In the genomic region with DNA sequence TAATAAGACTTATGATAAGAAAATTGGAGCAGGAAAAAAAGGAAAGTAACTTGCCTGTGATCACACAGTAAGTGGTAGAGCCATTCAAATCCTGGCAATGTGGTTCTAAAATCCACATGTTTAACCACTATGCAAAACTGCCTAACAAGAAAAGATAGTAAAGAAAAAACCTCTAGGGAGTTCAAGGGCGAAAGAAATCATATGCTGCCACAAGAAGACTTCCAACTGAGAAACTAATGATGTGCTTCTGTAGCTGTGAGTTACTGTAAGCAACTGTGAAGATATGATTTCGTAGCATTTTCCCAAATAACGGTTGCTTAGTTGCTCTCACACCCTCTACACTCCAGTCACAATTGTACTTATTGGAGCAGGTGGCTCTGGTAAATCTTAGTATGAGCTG, we compare ENCODE assay signal across 21 cellular contexts. TPM values are rescaled to one million over a fixed set of nuclear protein-coding genes. Genes with fewer than 3 reads are reported as not detected.
DNase-seq lines count a peak whose midpoint lies in the region; ATAC-seq, FAIRE-seq and TF ChIP-seq lines count a peak whose summit lies in the region.
"Had no signal": no experiment of that assay in that cellular context is flagged by ENCODE, and none has a peak within 500 bp of the region (broad histone marks: within the 10 kb centered on the region; RNA-seq: fewer than 3 reads in every experiment).

No MANE protein-coding gene starts in this region.

- no peak for FAIRE-seq in H54 (lab: Jason Lieb, UNC)

- H3K9me2 ChIP-seq in Karpas-422 (replicated peaks; ENCODE audit: insufficient read depth, low read length): no peaks in the 10 kb centered on the region
- H3K9me2 ChIP-seq in neural cell (ENCODE audit: insufficient read depth, low read length): no peaks in the 10 kb centered on the region

- TF ChIP-seq RAD21 in neural cell (conservative IDR thresholded peaks at IDR 0.05): no peak

- H3K9me3 ChIP-seq in Karpas-422 (ENCODE audit: low read length) (no peaks in the 10 kb centered on the region), neural cell (ENCODE audit: low read length) (no peaks in the 10 kb centered on the region)

- H3K9ac ChIP-seq in Karpas-422 (ENCODE audit: low read length) (no peak overlapping the region), neural cell (ENCODE audit: low read length) (no peak overlapping the region)

- no peaks in the 10 kb centered on the region for H3F3A ChIP-seq in neural cell (ENCODE audit: insufficient read depth, low read length, poor library complexity, severe bottlenecking)

- no peaks in the 10 kb centered on the region for H3K4me1 Mint-ChIP-seq in stimulated activated naive CD8-positive, alpha-beta T cell treated with anti-CD3 and anti-CD28 coated beads, Interleukin-15, amount 100 ng/mL, for 72 hours
- H3K4me1 Mint-ChIP-seq: CD14-positive monocyte, H9 had no signal

- DNase-seq in NCI-H2227 treated with DMSO at 0.1 percent for 48 hours (lab: John Stamatoyannopoulos, UW): peak; percentile 10
- no peak for DNase-seq in NCI-H2227 (lab: John Stamatoyannopoulos, UW; ENCODE audit: unreplicated experiment)
- DNase-seq in Karpas-422: peak; percentile 54
- DNase-seq in stimulated activated naive CD8-positive, alpha-beta T cell treated with anti-CD3 and anti-CD28 coated beads, Interleukin-15, amount 100 ng/mL, for 72 hours: no peak
- no peak for DNase-seq in activated T-cell treated with anti-CD3 and anti-CD28 coated beads for 4 hours
- no peak for DNase-seq in H54 (ENCODE audit: insufficient read length, low spot score)
- DNase-seq: AML-193, DMS79 treated with DMSO at 0.1 percent for 48 hours, H9, NCI-H1092 treated with DMSO at 0.1 percent for 48 hours, NCI-H1694, NCI-H2081 treated with DMSO at 0.1 percent for 48 hours, NCI-H510A treated with DMSO at 0.1 percent for 48 hours, NCI-H82, OCI-M1, SHP77 treated with DMSO at 0.1 percent for 48 hours had no signal

- TF ChIP-seq POLR2A in H54 (IDR thresholded peaks at IDR 0.05; ENCODE audit: low read depth, low read length): no peak

- no peaks in the 10 kb centered on the region for H3K79me2 ChIP-seq in Karpas-422 (ENCODE audit: low read length)
- no peaks in the 10 kb centered on the region for H3K79me2 ChIP-seq in neural cell (replicated peaks; ENCODE audit: insufficient read depth, low read length)

- peak overlapping the region; percentile 57 for H3K4me2 ChIP-seq in Karpas-422 (ENCODE audit: low read depth, low read length, poor library complexity, severe bottlenecking)
- H3K4me2 ChIP-seq in neural cell (ENCODE audit: low read length): no peak overlapping the region

- no peaks in the 10 kb centered on the region for H3K27me3 Mint-ChIP-seq in stimulated activated naive CD8-positive, alpha-beta T cell treated with anti-CD3 and anti-CD28 coated beads, Interleukin-15, amount 100 ng/mL, for 72 hours
- H3K27me3 Mint-ChIP-seq: IgD-negative memory B cell had no signal

- no peak for TF ChIP-seq CTCF in neural cell (IDR thresholded peaks at IDR 0.05; ENCODE audit: poor library complexity, severe bottlenecking)

- no peaks in the 10 kb centered on the region for H3K27me3 ChIP-seq in Karpas-422 (ENCODE audit: low read length)
- no peaks in the 10 kb centered on the region for H3K27me3 ChIP-seq in neural cell (ENCODE audit: insufficient read depth, low read depth, low read length)

- H4K20me1 ChIP-seq in Karpas-422 (ENCODE audit: insufficient read depth, low read depth, low read length) (no peaks in the 10 kb centered on the region), neural cell (ENCODE audit: insufficient read depth) (no peaks in the 10 kb centered on the region)

- peaks cover 14% of the 10 kb centered on the region for H3K4me1 ChIP-seq in Karpas-422 (ENCODE audit: low read length)

- TF ChIP-seq EP300 in neural cell (conservative IDR thresholded peaks at IDR 0.05; ENCODE audit: poor library complexity, severe bottlenecking): no peak

- peak overlapping the region; percentile 6; the same call in 1 of the 2 replicates for H3K4me3 ChIP-seq in Karpas-422 (ENCODE audit: low read length)
- no peak overlapping the region for H3K4me3 ChIP-seq in neural cell (ENCODE audit: low read length)

- no peaks in the 10 kb centered on the region for H3K36me3 ChIP-seq in Karpas-422 (ENCODE audit: insufficient read depth, low read length)
- H3K36me3 ChIP-seq in neural cell (ENCODE audit: insufficient read depth, low read length): no peaks in the 10 kb centered on the region

- H2AFZ ChIP-seq in Karpas-422 (ENCODE audit: low read length): no peak overlapping the region; the same call in 1 of the 2 replicates
- no peak overlapping the region for H2AFZ ChIP-seq in neural cell (ENCODE audit: low read depth, low read length)

- H3K9me3 Mint-ChIP-seq in stimulated activated naive CD8-positive, alpha-beta T cell treated with anti-CD3 and anti-CD28 coated beads, Interleukin-15, amount 100 ng/mL, for 72 hours: no peaks in the 10 kb centered on the region
- H3K9me3 Mint-ChIP-seq: H9 had no signal

- no peak overlapping the region for H3K27ac Mint-ChIP-seq in stimulated activated naive CD8-positive, alpha-beta T cell treated with anti-CD3 and anti-CD28 coated beads, Interleukin-15, amount 100 ng/mL, for 72 hours
- H3K27ac Mint-ChIP-seq: H9, IgD-negative memory B cell had no signal

- peak; percentile 60 for ATAC-seq in HG02678 (IDR thresholded peaks at IDR 0.05; ENCODE audit: unreplicated experiment)
- no peak for ATAC-seq in stimulated activated naive CD8-positive, alpha-beta T cell treated with anti-CD3 and anti-CD28 coated beads, Interleukin-15, amount 100 ng/mL, for 72 hours

- H3K27ac ChIP-seq in Karpas-422 (ENCODE audit: low read length) (no peak overlapping the region), neural cell (ENCODE audit: low read length) (no peak overlapping the region)
- H3K27ac ChIP-seq: 22Rv1 had no signal

- no peak overlapping the region for H3K4me3 Mint-ChIP-seq in stimulated activated naive CD8-positive, alpha-beta T cell treated with anti-CD3 and anti-CD28 coated beads, Interleukin-15, amount 100 ng/mL, for 72 hours
- H3K4me3 Mint-ChIP-seq: CD14-positive monocyte, H9, IgD-negative memory B cell had no signal

TF ChIP-seq in neural cell, 6 proteins besides CTCF, POLR2A, EP300 and RAD21:
- TF ChIP-seq TAF1 (IDR thresholded peaks at IDR 0.05; ENCODE audit: low read depth): no peak
- peak; percentile 62 for TF ChIP-seq POLR2AphosphoS5 (IDR thresholded peaks at IDR 0.05)

RNA-seq across cellular contexts. Expression of a gene that starts 20.9 kb away (rescaled TPM):
- total RNA-seq in Karpas-422 (2014; rRNA removed; shearing (Covaris generic); ENCODE audit: low replicate concordance): 24.3 and 85.1 TPM in 2 replicates
- polyA plus RNA-seq in neural cell: 20.6 and 38.1 TPM in 2 replicates
- polyA minus RNA-seq in neural cell: 48.7 and 51.9 TPM in 2 replicates

Comparison
In these comparisons a context has a peak if more than half of its experiments do, and no peak if none do; other contexts are left out.
1. DNase-seq: peak in NCI-H2227 treated with DMSO at 0.1 percent for 48 hours (single experiment) and Karpas-422 (single experiment); none in NCI-H2227 (single experiment), stimulated activated naive CD8-positive, alpha-beta T cell treated with anti-CD3 and anti-CD28 coated beads, Interleukin-15, amount 100 ng/mL, for 72 hours (0 of 2), activated T-cell treated with anti-CD3 and anti-CD28 coated beads for 4 hours (single experiment) and H54 (single experiment).